Comparison of ENCODE assay signal across 12 cellular contexts in genomic region chr7:30146127-30146612, GRCh38. TPM values are rescaled to one million over a fixed set of nuclear protein-coding genes. Genes with fewer than 3 reads are reported as not detected.
DNase-seq lines count a peak whose midpoint lies in the region; TF ChIP-seq lines count a peak whose summit lies in the region.
"Had no signal": no experiment of that assay in that cellular context is flagged by ENCODE, and none has a peak within 500 bp of the region (broad histone marks: within the 10 kb centered on the region; RNA-seq: fewer than 3 reads in every experiment).

No MANE protein-coding gene starts in this region.

- CTCF ChIA-PET in A673 (lab: Charles Lee), result no interaction called here

- no peaks in the 10 kb centered on the region for H3K36me3 ChIP-seq in A673 (ENCODE audit: insufficient read depth, low read length, poor library complexity, severe bottlenecking)

- H3K4me1 ChIP-seq in A673 (ENCODE audit: insufficient read depth, low read length, poor library complexity, severe bottlenecking), result no peaks in the 10 kb centered on the region

- DNase-seq in NCI-H146 (lab: John Stamatoyannopoulos, UW), result peak; percentile 46
- no peak for DNase-seq in NCI-H146 treated with DMSO at 0.1 percent for 48 hours (lab: John Stamatoyannopoulos, UW; ENCODE audit: unreplicated experiment)
- DNase-seq in NCI-H187 treated with DMSO at 0.1 percent for 48 hours (lab: John Stamatoyannopoulos, UW), result peak; percentile 59
- DNase-seq in caudate nucleus (lab: John Stamatoyannopoulos, UW), result peak in 3 of 61 donors; percentile 15 to 46 (median 34)
- DNase-seq in myocyte (ENCODE audit: low read depth), result peak; percentile 92
- no peak for DNase-seq in foreskin fibroblast
- no peak for DNase-seq in A673 (ENCODE audit: low spot score)
- no peak for DNase-seq in HuH-7.5 (ENCODE audit: low spot score)
- DNase-seq: activated CD4-positive, alpha-beta T cell treated with anti-CD3 and anti-CD28 coated beads for 48 hours; natural killer cell; NCI-H1930; spleen had no signal

- no peak overlapping the region for H3K4me3 ChIP-seq in foreskin fibroblast (ENCODE audit: low read depth in 1 of 2, low read length in 2 of 2)
- H3K4me3 ChIP-seq in A673 (ENCODE audit: low read depth, low read length, poor library complexity, severe bottlenecking), result no peak overlapping the region
- H3K4me3 ChIP-seq: spleen had no signal

- H3K27ac ChIP-seq in caudate nucleus (ENCODE audit: low read depth, low read length) (peak overlapping the region; percentile 65), A673 (ENCODE audit: low read depth, low read length, poor library complexity, severe bottlenecking) (no peak overlapping the region)
- H3K27ac ChIP-seq: spleen had no signal

- H3K27me3 ChIP-seq in A673 (replicated peaks; ENCODE audit: insufficient read depth, low read depth, low read length, poor library complexity), result no peaks in the 10 kb centered on the region
- H3K27me3 ChIP-seq: spleen had no signal

- TF ChIP-seq CTCF in foreskin fibroblast (IDR thresholded peaks at IDR 0.05; ENCODE audit: low read depth, low read length), result no peak
- no peak for TF ChIP-seq CTCF in A673 (conservative IDR thresholded peaks at IDR 0.05; ENCODE audit: low read depth, low read length)

- no TSS peak for BruUV-seq in A673 (replicated peaks; lab: Mats Ljungman, UMichigan)

- POLR2A ChIA-PET in A673 (lab: Charles Lee; ENCODE audit: low non-redundant PET), result no interaction called here

- H3K9me3 ChIP-seq in A673 (ENCODE audit: low read depth, low read length, poor library complexity, severe bottlenecking), result no peaks in the 10 kb centered on the region
- H3K9me3 ChIP-seq: spleen had no signal

- intact Hi-C loops in A673 (cut with micrococcal nuclease; ENCODE audit: unreplicated experiment), result no loop called here

RNA-seq across cellular contexts. Expression of gene MTURN, which starts 11.4 kb away (rescaled TPM):
- total RNA-seq in myocyte, result 40.5 and 41.9 TPM in 2 replicates
- polyA plus RNA-seq in myocyte (2012), result 113 TPM
- total RNA-seq in A673 (2021), result 2.6 and 3.0 TPM in 2 replicates

Comparison
In these comparisons a context has a peak if more than half of its experiments do, and no peak if none do; other contexts are left out.
1. DNase-seq: peak in NCI-H146 (single experiment), NCI-H187 treated with DMSO at 0.1 percent for 48 hours (single experiment) and myocyte (single experiment); none in NCI-H146 treated with DMSO at 0.1 percent for 48 hours (single experiment), foreskin fibroblast (0 of 2), A673 (single experiment) and HuH-7.5 (single experiment).
2. RNA of gene MTURN, which starts 11.4 kb away (total RNA-seq): 40.5 to 41.9 TPM in myocyte; 2.6 to 3.0 TPM in A673; every median in the first group is over 10 times any median in the second.